34 cellular contexts compared by ENCODE assay signal in genomic region chr1:88610687-88611086, GRCh38.
"Had no signal": no experiment of that assay in that cellular context is flagged by ENCODE, and none has a peak within 500 bp of the region (broad histone marks: within the 10 kb centered on the region; RNA-seq: fewer than 3 reads in every experiment).

No MANE protein-coding gene starts in this region.

- H3K4me3 ChIP-seq: ascending aorta, breast epithelium, cardiac muscle cell, coronary artery, dorsolateral prefrontal cortex, gastroesophageal sphincter had no signal

- H3K4me1 Mint-ChIP-seq: activated B cell treated with CpG ODN at 0.5 μM for 24 hours; activated naive CD8-positive, alpha-beta T cell treated with anti-CD3 and anti-CD28 coated beads for 36 hours; activated naive CD8-positive, alpha-beta T cell treated with anti-CD3 and anti-CD28 coated beads, Interleukin-2, amount 50 U/mL, for 24 hours; brain had no signal

- H3K27ac Mint-ChIP-seq: activated B cell treated with CpG ODN at 0.5 μM for 24 hours; activated CD8-positive, alpha-beta T cell treated with anti-CD3 and anti-CD28 coated beads for 36 hours; activated naive CD4-positive, alpha-beta T cell treated with anti-CD3 and anti-CD28 coated beads for 36 hours; activated naive CD4-positive, alpha-beta T cell treated with anti-CD3 and anti-CD28 coated beads, Interleukin-2, amount 50 U/mL, for 24 hours; activated naive CD8-positive, alpha-beta T cell treated with anti-CD3 and anti-CD28 coated beads for 36 hours; activated naive CD8-positive, alpha-beta T cell treated with anti-CD3 and anti-CD28 coated beads, Interleukin-2, amount 50 U/mL, for 24 hours; activated T-helper 1 cell treated with anti-CD3 and anti-CD28 coated beads, Interleukin-12 subunit alpha, Interleukin-12 subunit beta, Interleukin-2, Interleukin-4 antibody, amounts not matched to agents 30 ng/mL and 10 ng/mL and 1 ng/mL, durations not matched to agents 14 hours and 24 hours and 36 hours; activated T-helper 2 cell treated with anti-CD3 and anti-CD28 coated beads, Interferon-gamma antibody, Interleukin-2, Interleukin-4, amounts not matched to agents 10 μg/mL and 5 μg/mL and 100 μg/mL, durations not matched to agents 14 hours and 24 hours and 36 hours; brain; dendritic cell treated with granulocyte-macrophage colony-stimulating factor and Interleukin-4, amounts not matched to agents 40 ng/mL and 50 ng/mL, for 4 days; endodermal cell; T-helper 17 cell; T-helper 2 cell treated with Interferon-gamma antibody and Interleukin-4, amounts not matched to agents 5 μg/mL and 100 μg/mL, for 36 hours had no signal

- H3K9me3 Mint-ChIP-seq: activated naive CD4-positive, alpha-beta T cell treated with anti-CD3 and anti-CD28 coated beads for 36 hours; activated naive CD4-positive, alpha-beta T cell treated with anti-CD3 and anti-CD28 coated beads, Interleukin-2, amount 50 U/mL, for 24 hours; activated naive CD8-positive, alpha-beta T cell treated with anti-CD3 and anti-CD28 coated beads for 36 hours; activated naive CD8-positive, alpha-beta T cell treated with anti-CD3 and anti-CD28 coated beads, Interleukin-2, amount 50 U/mL, for 24 hours; activated T-helper 1 cell treated with anti-CD3 and anti-CD28 coated beads, Interleukin-12 subunit alpha, Interleukin-12 subunit beta, Interleukin-2, Interleukin-4 antibody, amounts not matched to agents 30 ng/mL and 10 ng/mL and 1 ng/mL, durations not matched to agents 14 hours and 24 hours and 36 hours; activated T-helper 2 cell treated with anti-CD3 and anti-CD28 coated beads, Interferon-gamma antibody, Interleukin-2, Interleukin-4, amounts not matched to agents 10 μg/mL and 5 μg/mL and 100 μg/mL, durations not matched to agents 14 hours and 24 hours and 36 hours; dendritic cell treated with granulocyte-macrophage colony-stimulating factor and Interleukin-4, amounts not matched to agents 40 ng/mL and 50 ng/mL, for 4 days; endodermal cell; T-helper 2 cell treated with Interferon-gamma antibody and Interleukin-4, amounts not matched to agents 5 μg/mL and 100 μg/mL, for 36 hours had no signal

- H3K27me3 ChIP-seq: ascending aorta, breast epithelium, cardiac muscle cell, dorsolateral prefrontal cortex, gastroesophageal sphincter had no signal

- ATAC-seq: activated CD4-positive, CD25-positive, alpha-beta regulatory T cell treated with anti-CD3 and anti-CD28 coated beads, Interleukin-2, amount 50 U/mL, for 24 hours; activated CD8-positive, alpha-beta T cell treated with anti-CD3 and anti-CD28 coated beads for 36 hours; activated naive CD8-positive, alpha-beta T cell treated with anti-CD3 and anti-CD28 coated beads, Interleukin-2, amount 50 U/mL, for 24 hours; esophagus mucosa; gastroesophageal sphincter; T-helper 17 cell had no signal

- H3K27me3 Mint-ChIP-seq: activated naive CD8-positive, alpha-beta T cell treated with anti-CD3 and anti-CD28 coated beads for 36 hours; brain; dendritic cell treated with granulocyte-macrophage colony-stimulating factor and Interleukin-4, amounts not matched to agents 40 ng/mL and 50 ng/mL, for 4 days had no signal

- H3K4me1 ChIP-seq: ascending aorta, breast epithelium, gastroesophageal sphincter had no signal

- H3K9me3 ChIP-seq: ascending aorta, breast epithelium, gastroesophageal sphincter had no signal

- H3K36me3 ChIP-seq: ascending aorta, breast epithelium, cardiac muscle cell, gastroesophageal sphincter, WERI-Rb-1 had no signal

- H3K4me3 Mint-ChIP-seq: activated B cell treated with CpG ODN at 0.5 μM for 24 hours; activated CD8-positive, alpha-beta T cell treated with anti-CD3 and anti-CD28 coated beads for 36 hours; activated naive CD4-positive, alpha-beta T cell treated with anti-CD3 and anti-CD28 coated beads for 36 hours; activated naive CD4-positive, alpha-beta T cell treated with anti-CD3 and anti-CD28 coated beads, Interleukin-2, amount 50 U/mL, for 24 hours; activated naive CD8-positive, alpha-beta T cell treated with anti-CD3 and anti-CD28 coated beads for 36 hours; activated naive CD8-positive, alpha-beta T cell treated with anti-CD3 and anti-CD28 coated beads, Interleukin-2, amount 50 U/mL, for 24 hours; activated T-helper 1 cell treated with anti-CD3 and anti-CD28 coated beads, Interleukin-12 subunit alpha, Interleukin-12 subunit beta, Interleukin-2, Interleukin-4 antibody, amounts not matched to agents 30 ng/mL and 10 ng/mL and 1 ng/mL, durations not matched to agents 14 hours and 24 hours and 36 hours; brain; dendritic cell treated with granulocyte-macrophage colony-stimulating factor and Interleukin-4, amounts not matched to agents 40 ng/mL and 50 ng/mL, for 4 days; endodermal cell; T-helper 17 cell; T-helper 2 cell treated with Interferon-gamma antibody and Interleukin-4, amounts not matched to agents 5 μg/mL and 100 μg/mL, for 36 hours had no signal

- H3K27ac ChIP-seq: ascending aorta, breast epithelium, cardiac muscle cell, coronary artery, dorsolateral prefrontal cortex, gastroesophageal sphincter, WERI-Rb-1 had no signal

- DNase-seq: activated B cell treated with CpG ODN at 0.5 μM for 24 hours; activated CD4-positive, alpha-beta T cell treated with anti-CD3 and anti-CD28 coated beads for 48 hours; activated CD4-positive, alpha-beta T cell treated with anti-CD3 and anti-CD28 coated beads, Interleukin-2, amount 50 U/mL, for 1 hour; activated CD4-positive, alpha-beta T cell treated with anti-CD3 and anti-CD28 coated beads, Interleukin-2, amount 50 U/mL, for 48 hours; activated CD8-positive, alpha-beta memory T cell treated with anti-CD3 and anti-CD28 coated beads for 24 hours; activated CD8-positive, alpha-beta T cell treated with anti-CD3 and anti-CD28 coated beads for 36 hours; activated effector memory CD4-positive, alpha-beta T cell treated with anti-CD3 and anti-CD28 coated beads, Interleukin-2, amount 50 U/mL, for 16 hours; activated naive CD4-positive, alpha-beta T cell treated with anti-CD3 and anti-CD28 coated beads for 36 hours; activated naive CD8-positive, alpha-beta T cell treated with anti-CD3 and anti-CD28 coated beads for 36 hours; activated naive CD8-positive, alpha-beta T cell treated with anti-CD3 and anti-CD28 coated beads, Interleukin-2, amount 50 U/mL, for 24 hours; activated T-cell treated with anti-CD3 and anti-CD28 coated beads, Interleukin-2, amount 50 U/mL, for 48 hours; central memory CD4-positive, alpha-beta T cell; cerebellar nuclear complex; dorsolateral prefrontal cortex; effector memory CD4-positive, alpha-beta T cell; endodermal cell; foreskin melanocyte; hippocampal formation; T-helper 17 cell; T1000; WERI-Rb-1 had no signal
